ENCODE assay signal across 8 cellular contexts in genomic region chr15:56491110-56491722, GRCh38. TPM values are rescaled to one million over a fixed set of nuclear protein-coding genes. Genes with fewer than 3 reads are reported as not detected.
DNase-seq lines count a peak whose midpoint lies in the region; TF ChIP-seq lines count a peak whose summit lies in the region.

No MANE protein-coding gene starts in this region.

- H3K9me3 ChIP-seq in HAP-1 (no peaks in the 10 kb centered on the region), liver (ENCODE audit: control insufficient read depth in 4 of 4, low read length in 3 of 4) (no peaks in the 10 kb centered on the region)

- H3K36me3 ChIP-seq in HAP-1 (replicated peaks) = no peaks in the 10 kb centered on the region
- no peaks in the 10 kb centered on the region for H3K36me3 ChIP-seq in liver (ENCODE audit: control insufficient read depth in 4 of 4, insufficient read depth in 3 of 4, low read depth in 1 of 4, low read length in 3 of 4)

- peak; percentile 86 to 90 for TF ChIP-seq RAD21 in liver (IDR thresholded peaks at IDR 0.05)

- in situ Hi-C loops in Caki2 (cut with HindIII; ENCODE audit: low pct_unique_long_range_greater_than_20kb, low sequenced_read_pairs) = loop anchor here (25.0 kb wide), 1 partner anchor 121 kb away; no protein-coding TSS in a partner anchor
- in situ Hi-C loops in HAP-1 (cut with MboI; ENCODE audit: low sequenced_read_pairs) = loop anchor here (5.0 to 25.0 kb wide), 4 partner anchors 381 to 1046 kb away; no protein-coding TSS in a partner anchor

- H3K4me1 ChIP-seq in HAP-1 (no peaks in the 10 kb centered on the region), liver (ENCODE audit: control insufficient read depth in 4 of 4, insufficient read depth in 4 of 4, low read length in 3 of 4) (no peaks in the 10 kb centered on the region)

- TF ChIP-seq CTCF in VCaP (conservative IDR thresholded peaks at IDR 0.05) (peak; percentile 94), choroid plexus epithelial cell (conservative IDR thresholded peaks at IDR 0.05; ENCODE audit: low read depth, low read length) (peak; percentile 99), liver (IDR thresholded peaks at IDR 0.05; ENCODE audit: low read depth, low read length, missing input control) (peak; percentile 75)

- H3K4me3 ChIP-seq in HAP-1 = no peak overlapping the region
- no peak overlapping the region for H3K4me3 ChIP-seq in choroid plexus epithelial cell (ENCODE audit: low read depth, low read length)
- no peak overlapping the region for H3K4me3 ChIP-seq in liver (ENCODE audit: low read depth in 1 of 3, low read length in 3 of 3)

- H3K27me3 ChIP-seq in HAP-1 (ENCODE audit: low read depth) (no peaks in the 10 kb centered on the region), liver (ENCODE audit: control insufficient read depth in 4 of 4, insufficient read depth in 4 of 4, low read length in 3 of 4) (no peaks in the 10 kb centered on the region)

- H3K9ac ChIP-seq in liver (ENCODE audit: low read depth in 1 of 2, low read length in 2 of 2) = no peak overlapping the region

- no peak overlapping the region for H3K27ac ChIP-seq in VCaP
- H3K27ac ChIP-seq in liver (ENCODE audit: low read depth in 1 of 2, low read length in 2 of 2) = no peak overlapping the region

- DNase-seq in Caki2 (ENCODE audit: low read depth) (peak; percentile 37), HAP-1 (ENCODE audit: low spot score in 2 of 2) (peak; percentile 58 to 80), NCI-H2171 treated with DMSO at 0.1 percent for 48 hours (lab: John Stamatoyannopoulos, UW) (peak; percentile 73), choroid plexus epithelial cell (ENCODE audit: low read depth) (peak; percentile 94)
- DNase-seq in stimulated activated CD8-positive, alpha-beta memory T cell treated with anti-CD3 and anti-CD28 coated beads, Interleukin-12 subunit alpha, Interleukin-12 subunit beta, amount 100 ng/mL, for 1 hour (ENCODE audit: low read depth) = peak; percentile 23
- DNase-seq in central memory CD4-positive, alpha-beta T cell = no peak

- WGBS in liver = 39% methylated on average over 5 of the region's 5 CpGs

TF ChIP-seq in liver, 16 proteins besides CTCF, POLR2A, EP300 and RAD21:
- TF ChIP-seq REST (IDR thresholded peaks at IDR 0.05) (no peak), ATF3 (IDR thresholded peaks at IDR 0.05) (no peak), NR2F2 (IDR thresholded peaks at IDR 0.05) (no peak), FOXA2 (IDR thresholded peaks at IDR 0.05) (no peak), MAX (IDR thresholded peaks at IDR 0.05) (no peak), HNF4G (IDR thresholded peaks at IDR 0.05) (no peak), HNF4A (conservative IDR thresholded peaks at IDR 0.05) (no peak), ZBTB33 (IDR thresholded peaks at IDR 0.05) (no peak), RXRA (IDR thresholded peaks at IDR 0.05) (no peak), EGR1 (IDR thresholded peaks at IDR 0.05; ENCODE audit: low read depth in 2 of 2) (no peak), YY1 (IDR thresholded peaks at IDR 0.05) (no peak), JUND (IDR thresholded peaks at IDR 0.05) (no peak), GABPA (IDR thresholded peaks at IDR 0.05 in 1 of 2, conservative IDR thresholded peaks at IDR 0.05 in 1 of 2) (no peak), SP1 (IDR thresholded peaks at IDR 0.05) (no peak), FOXA1 (IDR thresholded peaks at IDR 0.05) (no peak), TAF1 (conservative IDR thresholded peaks at IDR 0.05) (no peak)

RNA-seq across cellular contexts. Expression of gene MNS1, which starts 26.3 kb away (rescaled TPM):
- 1.1 and 4.2 TPM in 2 replicates for total RNA-seq in Caki2 (2014; rRNA removed; shearing (Covaris generic); ENCODE audit: low replicate concordance)
- 1 to 10 TPM in 1 of 2 donors, under 1 TPM in 1; 0.08 to 1.3 TPM for total RNA-seq in liver
- under 1 TPM; 0.38 to 0.45 TPM for polyA plus RNA-seq in liver
